22 cellular contexts compared by ENCODE assay signal in the genomic region with DNA sequence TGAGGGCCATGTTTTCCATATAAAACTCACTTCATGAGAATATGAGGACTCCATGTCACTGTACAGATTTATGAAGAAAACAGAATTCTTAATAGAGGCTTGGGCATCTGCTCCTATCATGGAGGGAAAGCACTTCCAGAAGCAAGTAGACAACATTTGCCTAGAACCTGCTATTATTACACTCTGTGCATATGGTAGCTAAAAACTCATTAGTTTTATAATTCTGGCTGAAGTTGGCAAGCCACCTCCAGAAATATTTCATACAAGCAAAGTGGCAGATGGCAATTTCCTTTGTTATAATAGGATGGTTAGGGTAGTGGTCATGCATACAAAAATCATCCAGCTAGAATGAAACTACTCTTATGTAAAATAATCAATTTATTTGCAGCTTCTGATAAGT.
"Had no signal": no experiment of that assay in that cellular context is flagged by ENCODE, and none has a peak within 500 bp of the region (broad histone marks: within the 10 kb centered on the region; RNA-seq: fewer than 3 reads in every experiment).

No MANE protein-coding gene starts in this region.

- H3K27me3 ChIP-seq: colonic mucosa, esophagus squamous epithelium, heart right ventricle, left lung, neural progenitor cell, testis had no signal

- H3K36me3 ChIP-seq: colonic mucosa, esophagus squamous epithelium, heart right ventricle, left lung, lower lobe of right lung had no signal

- H3K4me3 ChIP-seq: colonic mucosa, esophagus squamous epithelium, heart right ventricle, left lung, lower lobe of right lung, neural progenitor cell, testis had no signal

- H3K9me3 ChIP-seq: colonic mucosa, esophagus squamous epithelium, left lung, testis had no signal

- DNase-seq: activated B cell treated with CpG ODN at 0.5 μM for 24 hours; activated CD4-positive, alpha-beta T cell treated with anti-CD3 and anti-CD28 coated beads, Interleukin-2, amount 50 U/mL, for 1 hour; activated CD8-positive, alpha-beta T cell treated with anti-CD3 and anti-CD28 coated beads for 36 hours; activated naive CD8-positive, alpha-beta T cell treated with anti-CD3 and anti-CD28 coated beads, Interleukin-2, amount 50 U/mL, for 24 hours; activated T-cell treated with anti-CD3 and anti-CD28 coated beads, Interleukin-2, amount 50 U/mL, for 48 hours; amygdala; colonic mucosa; effector CD8-positive, alpha-beta T cell; esophagus squamous epithelium; foreskin melanocyte; heart right ventricle; left lung; lower lobe of right lung; mesenchymal stem cell; natural killer cell; occipital lobe; right cardiac atrium; stimulated activated CD4-positive, alpha-beta T cell treated with anti-CD3 and anti-CD28 coated beads, Interleukin-2, amount 100 ng/mL, for 48 hours; stimulated activated naive CD4-positive, alpha-beta T cell treated with Interleukin-2 at 50 U/mL for 16 hours; testis; trophoblast cell had no signal

- H3K4me1 ChIP-seq: colonic mucosa, heart right ventricle, left lung, lower lobe of right lung, neural progenitor cell, testis had no signal

- H3K27ac ChIP-seq: colonic mucosa, esophagus squamous epithelium, heart right ventricle, left lung, lower lobe of right lung, neural progenitor cell, testis had no signal
